ENCODE assay signal across 16 cellular contexts in the genomic region with DNA sequence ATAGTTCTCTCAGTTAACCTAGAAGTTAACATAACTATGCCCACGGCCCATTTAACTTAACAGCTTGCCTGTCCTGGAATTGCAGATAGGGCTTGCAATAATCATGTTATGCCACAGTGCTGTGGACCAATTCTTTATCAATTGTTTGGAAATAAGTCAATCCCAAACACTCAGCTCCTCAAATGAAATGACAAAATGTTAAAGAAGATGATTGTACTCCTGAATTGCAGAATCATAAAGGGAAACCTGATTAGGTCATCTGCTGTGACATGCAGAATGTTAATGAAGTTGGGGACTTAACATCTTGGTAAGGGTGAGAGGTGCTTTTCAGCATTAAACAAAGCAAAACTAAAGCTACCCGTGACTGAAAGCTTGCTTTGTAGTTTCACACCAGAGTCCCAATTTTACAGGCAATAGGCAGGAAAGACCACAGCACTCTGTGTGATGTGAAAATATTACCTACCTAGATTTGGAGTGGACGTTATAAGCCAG.
A peak's percentile ranks its signal among the peaks of the same experiment; 100 is the strongest.
DNase-seq lines count a peak whose midpoint lies in the region; ATAC-seq, FAIRE-seq and TF ChIP-seq lines count a peak whose summit lies in the region.
"Had no signal": no experiment of that assay in that cellular context is flagged by ENCODE, and none has a peak within 500 bp of the region (broad histone marks: within the 10 kb centered on the region; RNA-seq: fewer than 3 reads in every experiment).

No MANE protein-coding gene starts in this region.

- ATAC-seq in K562, result no peak
- ATAC-seq in HG03439 (IDR thresholded peaks at IDR 0.05; ENCODE audit: unreplicated experiment), result no peak

- 14% methylated on average over 3 of the region's 3 CpGs for WGBS in K562 (ENCODE audit: insufficient coverage, low coverage, missing lambda C conversion rate)

- POLR2A ChIA-PET in K562 (lab: Yijun Ruan, JAX) (interaction anchor here (1.0 kb wide), 1 partner anchor 15 kb away, joined by 3 read pairs; no protein-coding TSS in a partner anchor), PC-9 (lab: Charles Lee; ENCODE audit: unreplicated experiment) (no interaction called here)

- H3K36me3 ChIP-seq in MG63 (no peaks in the 10 kb centered on the region), K562 (ENCODE audit: control insufficient read depth, insufficient read depth, low read length) (no peaks in the 10 kb centered on the region), skeletal muscle tissue (ENCODE audit: control insufficient read depth in 3 of 3, insufficient read depth in 3 of 3, low read length in 3 of 3) (no peaks in the 10 kb centered on the region), PC-9 (ENCODE audit: low read depth) (no peaks in the 10 kb centered on the region)

- TF ChIP-seq CTCF in K562 (IDR thresholded peaks at IDR 0.05 in 2 of 3, conservative IDR thresholded peaks at IDR 0.05 in 1 of 3; ENCODE audit: insufficient read depth in 2 of 3, low read depth in 1 of 3, low read length in 3 of 3) (no peak), PC-9 (conservative IDR thresholded peaks at IDR 0.05) (no peak)

- peak overlapping the region; percentile 38 for H3K4me3 ChIP-seq in MG63
- no peak overlapping the region for H3K4me3 ChIP-seq in K562
- H3K4me3 ChIP-seq in skeletal muscle tissue (ENCODE audit: low read length in 3 of 3), result peak overlapping the region in 2 of 3 donors; percentile 4 to 46
- no peak overlapping the region for H3K4me3 ChIP-seq in PC-9

- TF ChIP-seq EP300 in K562 (IDR thresholded peaks at IDR 0.05; ENCODE audit: low read length), result no peak

- H3K9me1 ChIP-seq in K562 (ENCODE audit: control insufficient read depth, insufficient read depth, low read length), result no peaks in the 10 kb centered on the region

- no peaks in the 10 kb centered on the region for H3K4me1 ChIP-seq in K562 (replicated peaks in 1 of 2; ENCODE audit: control insufficient read depth in 2 of 2, insufficient read depth in 2 of 2, low read length in 2 of 2)
- H3K4me1 ChIP-seq in skeletal muscle tissue (ENCODE audit: control insufficient read depth in 3 of 3, insufficient read depth in 3 of 3, low read length in 3 of 3), result no peaks in the 10 kb centered on the region
- no peaks in the 10 kb centered on the region for H3K4me1 ChIP-seq in PC-9 (replicated peaks; ENCODE audit: insufficient read depth)
- H3K4me1 ChIP-seq: parathyroid adenoma had no signal

- DNase-seq in NCI-H1417 (lab: John Stamatoyannopoulos, UW) (peak in 2 of 3 experiments; percentile 10 to 32), NCI-H1417 treated with DMSO at 0.1 percent for 48 hours (lab: John Stamatoyannopoulos, UW) (no peak), MG63 (no peak), K562 (ENCODE audit: extremely low read depth in 1 of 4, low spot score in 3 of 4) (no peak), A172 (ENCODE audit: low spot score) (no peak), PC-9 (no peak)
- DNase-seq: activated CD4-positive, alpha-beta T cell treated with anti-CD3 and anti-CD28 coated beads, Interleukin-2, amount 50 U/mL, for 48 hours; activated naive CD4-positive, alpha-beta T cell treated with anti-CD3 and anti-CD28 coated beads for 36 hours; Calu3; RPMI8226 had no signal

- H3K79me2 ChIP-seq in K562 (ENCODE audit: control insufficient read depth, insufficient read depth, low read length) (no peaks in the 10 kb centered on the region), PC-9 (ENCODE audit: low read depth) (no peaks in the 10 kb centered on the region)
- H3K79me2 ChIP-seq: parathyroid adenoma had no signal

- H3F3A ChIP-seq in PC-9 (ENCODE audit: insufficient read depth, low read depth), result no peaks in the 10 kb centered on the region

- FAIRE-seq in K562 (lab: Jason Lieb, UNC), result peak; percentile 26
- FAIRE-seq: A204.1, HTR-8/SVneo, urothelium cell line had no signal

- H3K9me3 ChIP-seq in MG63 (no peaks in the 10 kb centered on the region), K562 (replicated peaks; ENCODE audit: control insufficient read depth, insufficient read depth, low read depth, low read length) (no peaks in the 10 kb centered on the region), skeletal muscle tissue (ENCODE audit: control insufficient read depth in 3 of 3, low read length in 3 of 3) (no peaks in the 10 kb centered on the region), PC-9 (ENCODE audit: insufficient read depth, low read depth) (no peaks in the 10 kb centered on the region)

- CTCF ChIA-PET in K562 (lab: Yijun Ruan, JAX; ENCODE audit: low intra/inter-chr PET ratio), result no interaction called here
- CTCF ChIA-PET in PC-9 (lab: Charles Lee), result no interaction called here

- H3K9ac ChIP-seq in K562 (ENCODE audit: insufficient read depth in 1 of 2, low read depth in 2 of 2, low read length in 2 of 2), result no peak overlapping the region
- H3K9ac ChIP-seq in skeletal muscle tissue (ENCODE audit: low read depth in 1 of 3, low read length in 3 of 3), result peak overlapping the region; percentile 22 to 52 (median 29)
- H3K9ac ChIP-seq: parathyroid adenoma had no signal

- H4K20me1 ChIP-seq in K562 (replicated peaks; ENCODE audit: control insufficient read depth, insufficient read depth, low read length) (no peaks in the 10 kb centered on the region), PC-9 (ENCODE audit: insufficient read depth) (no peaks in the 10 kb centered on the region)

- H3K27me3 ChIP-seq in MG63 (no peaks in the 10 kb centered on the region), K562 (ENCODE audit: control insufficient read depth in 2 of 2, insufficient read depth in 2 of 2, low read length in 2 of 2) (no peaks in the 10 kb centered on the region), skeletal muscle tissue (ENCODE audit: control insufficient read depth in 3 of 3, insufficient read depth in 3 of 3, low read length in 3 of 3) (no peaks in the 10 kb centered on the region), PC-9 (ENCODE audit: insufficient read depth, low read depth) (no peaks in the 10 kb centered on the region)

- in situ Hi-C loops in K562 (cut with MboI), result no loop called here

- H3K27ac ChIP-seq in K562 (ENCODE audit: extremely low read depth, low read depth, low read length) (no peak overlapping the region), skeletal muscle tissue (ENCODE audit: low read depth, low read length) (no peak overlapping the region), PC-9 (no peak overlapping the region)
- H3K27ac ChIP-seq: parathyroid adenoma had no signal

- no peak for TF ChIP-seq RAD21 in K562 (CRISPR knock-in tag; conservative IDR thresholded peaks at IDR 0.05 in 1 of 2, IDR thresholded peaks at IDR 0.05 in 1 of 2)

- no peak for TF ChIP-seq POLR2A in K562 (conservative IDR thresholded peaks at IDR 0.05)

- intact Hi-C loops in K562 (cut with micrococcal nuclease), result no loop called here
- intact Hi-C loops in PC-9 (cut with micrococcal nuclease; ENCODE audit: unreplicated experiment), result no loop called here

- no peaks in the 10 kb centered on the region for H3K9me2 ChIP-seq in PC-9 (ENCODE audit: insufficient read depth)

- H3K4me2 ChIP-seq in K562 (ENCODE audit: insufficient read depth, low read length), result no peak overlapping the region
- no peak overlapping the region for H3K4me2 ChIP-seq in PC-9

- H2AFZ ChIP-seq in K562 (ENCODE audit: low read depth, low read length) (no peak overlapping the region), PC-9 (no peak overlapping the region)
- H2AFZ ChIP-seq: parathyroid adenoma had no signal

- BruUV-seq in K562 (replicated peaks; lab: Mats Ljungman, UMichigan) (no TSS peak), PC-9 (replicated peaks; lab: Mats Ljungman, UMichigan) (no TSS peak)

TF ChIP-seq in K562, 482 proteins besides CTCF, POLR2A, EP300 and RAD21:
- TF ChIP-seq SIX5 (IDR thresholded peaks at IDR 0.05; ENCODE audit: borderline replicate concordance in 1 of 2, insufficient read depth in 1 of 2, low read depth in 1 of 2, low read length in 2 of 2) (no peak), IFI16 (CRISPR knock-in tag; IDR thresholded peaks at IDR 0.05) (no peak), TBP (optimal IDR thresholded peaks at IDR 0.05; ENCODE audit: low read depth, low read length) (peak; percentile 49), POLR2G (IDR thresholded peaks at IDR 0.05; ENCODE audit: low read depth, low read length) (no peak), HDGF (IDR thresholded peaks at IDR 0.05) (no peak), CC2D1A (IDR thresholded peaks at IDR 0.05) (no peak)

Comparison
In these comparisons a context has a peak if more than half of its experiments do, and no peak if none do; other contexts are left out.
1. DNase-seq: peak in NCI-H1417 (2 of 3); none in NCI-H1417 treated with DMSO at 0.1 percent for 48 hours (single experiment), MG63 (single experiment), K562 (0 of 4), A172 (single experiment) and PC-9 (0 of 2).
2. H3K4me3 ChIP-seq: peak in MG63 (single experiment) and skeletal muscle tissue (2 of 3); none in K562 (single experiment) and PC-9 (single experiment).
3. H3K9ac ChIP-seq: peak in skeletal muscle tissue (3 of 3); none in K562 (0 of 2).